Comparison of ENCODE assay signal across 16 cellular contexts in the genomic region with DNA sequence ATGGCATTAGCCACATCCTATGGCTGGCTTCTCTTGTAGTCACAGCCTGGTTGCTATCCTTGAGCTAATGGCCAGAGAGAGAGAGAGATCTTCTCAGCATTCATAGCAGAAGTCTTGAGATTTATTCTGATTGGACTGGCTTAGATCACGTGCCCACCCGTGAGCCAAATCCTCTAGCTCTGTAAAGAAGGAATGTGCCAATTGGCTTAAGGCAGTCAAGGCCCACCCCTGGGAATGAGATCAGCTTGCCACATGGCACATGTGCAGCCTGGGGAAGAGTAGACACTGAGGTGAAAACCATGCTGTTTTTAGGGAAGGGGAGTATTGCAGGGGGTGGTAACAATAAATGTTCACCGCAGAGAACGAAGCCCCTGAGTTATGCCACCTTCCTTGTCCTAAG. TPM values are rescaled to one million over a fixed set of nuclear protein-coding genes. Genes with fewer than 3 reads are reported as not detected.
A peak's percentile ranks its signal among the peaks of the same experiment; 100 is the strongest.
DNase-seq lines count a peak whose midpoint lies in the region; ATAC-seq and TF ChIP-seq lines count a peak whose summit lies in the region.
"Had no signal": no experiment of that assay in that cellular context is flagged by ENCODE, and none has a peak within 500 bp of the region (broad histone marks: within the 10 kb centered on the region; RNA-seq: fewer than 3 reads in every experiment).

No MANE protein-coding gene starts in this region.

- no peak overlapping the region for H2BK120ac ChIP-seq in IMR-90 (ENCODE audit: low read depth, low read length)

- H3K27me3 ChIP-seq in IMR-90 (ENCODE audit: control insufficient read depth, insufficient read depth, low read length) (no peaks in the 10 kb centered on the region), foreskin keratinocyte (no peaks in the 10 kb centered on the region)
- H3K27me3 ChIP-seq in CD8-positive, alpha-beta memory T cell (ENCODE audit: insufficient read depth, low read length, poor library complexity, severe bottlenecking): no peaks in the 10 kb centered on the region

- no peak overlapping the region for H3K4me3 Mint-ChIP-seq in CD8-positive, alpha-beta memory T cell
- H3K4me3 Mint-ChIP-seq: natural killer cell treated with Interleukin-12 subunit alpha and Interleukin-12 subunit beta and Interleukin-15 and Interleukin-18, amount 100 ng/mL, for 72 hours had no signal

- WGBS in IMR-90 (ENCODE audit: extremely low coverage in 2 of 2, insufficient read length in 1 of 2), 2 experiments: 63% methylated on average over 2 of the region's 4 CpGs; no CpG with 5 or more reads in 1 of the 2 experiments

- H2BK5ac ChIP-seq in IMR-90 (ENCODE audit: low read depth, low read length, poor library complexity, severe bottlenecking): no peak overlapping the region

- H2AFZ ChIP-seq in IMR-90 (replicated peaks; ENCODE audit: low read length, poor library complexity): peak overlapping the region; percentile 53

- H3K27ac ChIP-seq in IMR-90 (ENCODE audit: insufficient read depth, low read length) (no peak overlapping the region), foreskin keratinocyte (no peak overlapping the region)
- H3K27ac ChIP-seq in CD8-positive, alpha-beta memory T cell (ENCODE audit: low read depth, low read length): no peak overlapping the region

- H3K4me1 ChIP-seq in IMR-90 (ENCODE audit: control insufficient read depth, insufficient read depth, low read length) (peaks cover 7% of the 10 kb centered on the region), foreskin keratinocyte (no peaks in the 10 kb centered on the region)
- no peaks in the 10 kb centered on the region for H3K4me1 ChIP-seq in CD8-positive, alpha-beta memory T cell (ENCODE audit: insufficient read depth, low read length)

- no peak overlapping the region for H3K27ac Mint-ChIP-seq in CD8-positive, alpha-beta memory T cell
- H3K27ac Mint-ChIP-seq: natural killer cell treated with Interleukin-12 subunit alpha and Interleukin-12 subunit beta and Interleukin-15 and Interleukin-18, amount 100 ng/mL, for 72 hours had no signal

- DNase-seq in AG10803 (ENCODE audit: low read depth) (peak; percentile 6), IMR-90 (peak; percentile 12), SK-N-DZ (ENCODE audit: low spot score) (peak; percentile 41), foreskin keratinocyte (no peak), SHP77 treated with DMSO at 0.1 percent for 48 hours (lab: John Stamatoyannopoulos, UW) (no peak)
- no peak for DNase-seq in CD8-positive, alpha-beta memory T cell
- DNase-seq: activated CD4-positive, alpha-beta T cell treated with anti-CD3 and anti-CD28 coated beads for 4 hours; activated CD8-positive, alpha-beta memory T cell treated with anti-CD3 and anti-CD28 coated beads, Interleukin-2, amount 50 U/mL, for 4 hours; aorta; KG1; SIG-M5; stimulated activated CD4-positive, alpha-beta T cell treated with anti-CD3 and anti-CD28 coated beads, Interleukin-15, amount 100 ng/mL, for 24 hours had no signal

- H3K4ac ChIP-seq in IMR-90 (ENCODE audit: low read depth, low read length): no peak overlapping the region

- POLR2A ChIA-PET in IMR-90 (lab: Charles Lee; ENCODE audit: unreplicated experiment): no interaction called here
- POLR2A ChIA-PET in CD8-positive, alpha-beta memory T cell (lab: Charles Lee): no interaction called here

- peaks cover 3% of the 10 kb centered on the region for H3K9me1 ChIP-seq in IMR-90 (ENCODE audit: insufficient read depth, low read length)

- no TSS peak for BruUV-seq in IMR-90 (replicated peaks; lab: Mats Ljungman, UMichigan)

- no peak for TF ChIP-seq POLR2A in IMR-90 (IDR thresholded peaks at IDR 0.05; ENCODE audit: low read depth, low read length)

- CTCF ChIA-PET in IMR-90 (lab: Yijun Ruan, JAX): interaction anchor here (1.0 kb wide), 1 partner anchor 22 kb away, joined by 3 read pairs; no protein-coding TSS in a partner anchor
- CTCF ChIA-PET in CD8-positive, alpha-beta memory T cell (lab: Charles Lee): no interaction called here

- no peak overlapping the region for H3K23ac ChIP-seq in IMR-90 (ENCODE audit: low read depth, low read length)

- no peak for TF ChIP-seq CTCF in AG10803 (conservative IDR thresholded peaks at IDR 0.05; ENCODE audit: low read length)
- TF ChIP-seq CTCF in IMR-90 (conservative IDR thresholded peaks at IDR 0.05; ENCODE audit: low read depth, low read length): no peak
- TF ChIP-seq CTCF in foreskin keratinocyte (conservative IDR thresholded peaks at IDR 0.05): no peak

- H3K4me3 ChIP-seq in AG10803 (ENCODE audit: low read length) (no peak overlapping the region), IMR-90 (ENCODE audit: insufficient read depth, low read depth, low read length) (no peak overlapping the region)
- no peak overlapping the region for H3K4me3 ChIP-seq in CD8-positive, alpha-beta memory T cell (ENCODE audit: low read length)

- no peaks in the 10 kb centered on the region for H3K9me3 ChIP-seq in IMR-90 (ENCODE audit: control insufficient read depth, insufficient read depth, low read length)
- no peaks in the 10 kb centered on the region for H3K9me3 ChIP-seq in CD8-positive, alpha-beta memory T cell (ENCODE audit: low read length)

- no peaks in the 10 kb centered on the region for H3K36me3 ChIP-seq in IMR-90 (ENCODE audit: control insufficient read depth, insufficient read depth, low read length)
- no peaks in the 10 kb centered on the region for H3K36me3 ChIP-seq in CD8-positive, alpha-beta memory T cell (ENCODE audit: insufficient read depth, low read length)

- H4K91ac ChIP-seq in IMR-90 (ENCODE audit: insufficient read depth, low read depth, low read length): no peak overlapping the region

- peak overlapping the region; percentile 25 for H2AK9ac ChIP-seq in IMR-90 (replicated peaks; ENCODE audit: low read depth, low read length, poor library complexity)

- no peaks in the 10 kb centered on the region for H3K9me3 Mint-ChIP-seq in CD8-positive, alpha-beta memory T cell
- H3K9me3 Mint-ChIP-seq: natural killer cell treated with Interleukin-12 subunit alpha and Interleukin-12 subunit beta and Interleukin-15 and Interleukin-18, amount 100 ng/mL, for 72 hours had no signal

- H3K14ac ChIP-seq in IMR-90 (replicated peaks; ENCODE audit: low read depth, low read length): no peak overlapping the region

- H3K9ac ChIP-seq in IMR-90 (ENCODE audit: low read depth, low read length): no peak overlapping the region

- no peak overlapping the region for H2BK20ac ChIP-seq in IMR-90 (ENCODE audit: low read depth, low read length)

- intact Hi-C loops in IMR-90 (cut with micrococcal nuclease): no loop called here

- H3K18ac ChIP-seq in IMR-90 (ENCODE audit: low read depth, low read length): no peak overlapping the region

- ATAC-seq in IMR-90 (ENCODE audit: low read depth) (0 out of 2 replicates have a peak, but pooled peaks have one; percentile 8), foreskin keratinocyte (peak; percentile 20), GM18858 (IDR thresholded peaks at IDR 0.05; ENCODE audit: unreplicated experiment) (no peak), GM18867 (IDR thresholded peaks at IDR 0.05; ENCODE audit: unreplicated experiment) (no peak)
- ATAC-seq: natural killer cell treated with Interleukin-12 subunit alpha and Interleukin-12 subunit beta and Interleukin-15 and Interleukin-18, amount 100 ng/mL, for 72 hours had no signal

- no peak overlapping the region for H2AK5ac ChIP-seq in IMR-90 (ENCODE audit: low read depth, low read length)

- H3K79me1 ChIP-seq in IMR-90 (ENCODE audit: low read depth in 1 of 2, low read length in 2 of 2): no peaks in the 10 kb centered on the region

- no peak overlapping the region; a peak in 1 of 4 replicates for H4K8ac ChIP-seq in IMR-90 (ENCODE audit: low read depth in 2 of 2, low read length in 2 of 2)

- H3K4me1 Mint-ChIP-seq in CD8-positive, alpha-beta memory T cell: no peaks in the 10 kb centered on the region

- no peak overlapping the region for H3K56ac ChIP-seq in IMR-90 (ENCODE audit: extremely low read depth, insufficient read depth, low read length)

- no peak overlapping the region for H4K5ac ChIP-seq in IMR-90 (ENCODE audit: low read depth, low read length)

- dilution Hi-C loops in IMR-90 (cut with HindIII; ENCODE audit: low sequenced_read_pairs, unreplicated experiment): no loop called here

- no peak for TF ChIP-seq RAD21 in IMR-90 (IDR thresholded peaks at IDR 0.05; ENCODE audit: low read length)

- peaks cover 2% of the 10 kb centered on the region; the same call in 1 of the 2 replicates for H4K20me1 ChIP-seq in IMR-90 (ENCODE audit: insufficient read depth, low read length)

- in situ Hi-C loops in IMR-90 (cut with MboI; ENCODE audit: low sequenced_read_pairs): no loop called here

- no peak overlapping the region for H3K4me2 ChIP-seq in IMR-90 (ENCODE audit: low read depth, low read length)

- peaks cover 6 to 21% of the 10 kb centered on the region in 2 donors for H3K27me3 Mint-ChIP-seq in CD8-positive, alpha-beta memory T cell

- H2BK15ac ChIP-seq in IMR-90 (ENCODE audit: low read depth, low read length): no peak overlapping the region

- H3K36me3 Mint-ChIP-seq in CD8-positive, alpha-beta memory T cell: no peaks in the 10 kb centered on the region
- H3K36me3 Mint-ChIP-seq: natural killer cell treated with Interleukin-12 subunit alpha and Interleukin-12 subunit beta and Interleukin-15 and Interleukin-18, amount 100 ng/mL, for 72 hours had no signal

TF ChIP-seq in IMR-90, 13 proteins besides CTCF, POLR2A, EP300 and RAD21:
- TF ChIP-seq, protein P1, sequence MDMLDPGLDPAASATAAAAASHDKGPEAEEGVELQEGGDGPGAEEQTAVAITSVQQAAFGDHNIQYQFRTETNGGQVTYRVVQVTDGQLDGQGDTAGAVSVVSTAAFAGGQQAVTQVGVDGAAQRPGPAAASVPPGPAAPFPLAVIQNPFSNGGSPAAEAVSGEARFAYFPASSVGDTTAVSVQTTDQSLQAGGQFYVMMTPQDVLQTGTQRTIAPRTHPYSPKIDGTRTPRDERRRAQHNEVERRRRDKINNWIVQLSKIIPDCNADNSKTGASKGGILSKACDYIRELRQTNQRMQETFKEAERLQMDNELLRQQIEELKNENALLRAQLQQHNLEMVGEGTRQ (IDR thresholded peaks at IDR 0.05; ENCODE audit: low read depth, low read length): peak; percentile 30; the same call in 1 of the 2 replicates
- TF ChIP-seq FOS (IDR thresholded peaks at IDR 0.05; ENCODE audit: low read depth, low read length) (no peak), MAFK (IDR thresholded peaks at IDR 0.05; ENCODE audit: low read depth, low read length) (no peak)

RNA-seq across cellular contexts. Expression of gene PLEKHG7, which starts 36.3 kb away (rescaled TPM):
- total RNA-seq in IMR-90 (2012; rRNA removed) (under 0.01 TPM in 1 of 2 replicates, not detected in the other), foreskin keratinocyte (not detected in 2 replicates)
- polyA plus RNA-seq in IMR-90 (2012; rRNA removed) (not detected in 2 replicates), foreskin keratinocyte (not detected in 2 replicates)
- polyA plus RNA-seq in IMR-90 (2012; cell fraction: cytosol; rRNA removed): not detected in 2 replicates
- polyA plus RNA-seq in IMR-90 (2012; cell fraction: nucleus; rRNA removed; ENCODE audit: low replicate concordance): 0.05 TPM in 1 of 2 replicates, not detected in the other
- polyA plus RNA-seq in SK-N-DZ (2014; cell fraction: cytosol; rRNA removed): not detected in 2 replicates
- polyA plus RNA-seq in SK-N-DZ (2014; cell fraction: nucleus; rRNA removed): not detected in 2 replicates
- total RNA-seq in CD8-positive, alpha-beta memory T cell: not detected
- not detected for polyA plus RNA-seq in CD8-positive, alpha-beta memory T cell
- total RNA-seq: aorta; lower leg skin; natural killer cell treated with Interleukin-12 subunit alpha and Interleukin-12 subunit beta and Interleukin-15 and Interleukin-18, amount 100 ng/mL, for 72 hours had no signal
- polyA plus RNA-seq: aorta had no signal

Comparison
In these comparisons a context has a peak if more than half of its experiments do, and no peak if none do; other contexts are left out.
1. DNase-seq: peak in AG10803 (single experiment), IMR-90 (single experiment) and SK-N-DZ (single experiment); none in foreskin keratinocyte (0 of 2), SHP77 treated with DMSO at 0.1 percent for 48 hours (single experiment) and CD8-positive, alpha-beta memory T cell (0 of 5).
2. ATAC-seq: peak in IMR-90 (single experiment) and foreskin keratinocyte (single experiment); none in GM18858 (single experiment) and GM18867 (single experiment).